15 cellular contexts compared by ENCODE assay signal in the genomic region with DNA sequence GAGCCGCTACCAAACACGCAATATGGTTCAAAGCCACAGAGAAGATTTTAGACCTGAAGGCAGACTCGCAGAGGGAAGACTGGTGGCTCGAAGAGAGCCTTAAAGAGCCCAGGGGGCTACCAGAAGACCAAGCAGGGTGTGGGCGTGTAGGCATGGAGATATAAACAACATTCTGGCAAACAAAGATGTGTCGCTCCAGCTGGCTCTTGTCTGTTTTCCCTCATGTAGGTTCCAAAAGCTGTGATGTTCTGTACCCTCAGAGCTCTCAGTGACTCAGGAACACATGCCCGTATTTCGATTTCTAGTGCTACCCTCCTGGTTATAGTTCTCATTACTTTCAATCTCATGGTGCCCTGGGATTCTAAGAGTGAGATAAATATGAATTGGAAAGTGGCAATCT. TPM values are rescaled to one million over a fixed set of nuclear protein-coding genes. Genes with fewer than 3 reads are reported as not detected.
DNase-seq lines count a peak whose midpoint lies in the region; ATAC-seq and TF ChIP-seq lines count a peak whose summit lies in the region.
"Had no signal": no experiment of that assay in that cellular context is flagged by ENCODE, and none has a peak within 500 bp of the region (broad histone marks: within the 10 kb centered on the region; RNA-seq: fewer than 3 reads in every experiment).

No MANE protein-coding gene starts in this region.

- ATAC-seq in Right ventricle myocardium inferior = peak; percentile 63
- ATAC-seq: esophagus mucosa, WTC11 had no signal

- no peak overlapping the region for H2AFZ ChIP-seq in hepatocyte
- H2AFZ ChIP-seq: parathyroid adenoma had no signal

- H3K36me3 ChIP-seq in hepatocyte (replicated peaks; ENCODE audit: insufficient read depth, low read depth) = no peaks in the 10 kb centered on the region
- H3K36me3 ChIP-seq in vagina = no peaks in the 10 kb centered on the region

- H3K27me3 ChIP-seq in hepatocyte (no peaks in the 10 kb centered on the region), vagina (no peaks in the 10 kb centered on the region)
- H3K27me3 ChIP-seq: spleen had no signal

- H3K9me3 ChIP-seq in hepatocyte (ENCODE audit: low read depth) (no peaks in the 10 kb centered on the region), vagina (no peaks in the 10 kb centered on the region)
- H3K9me3 ChIP-seq: spleen had no signal

- no peak overlapping the region for H3K4me3 Mint-ChIP-seq in activated naive CD8-positive, alpha-beta T cell
- H3K4me3 Mint-ChIP-seq: WTC11 had no signal

- H3K4me1 ChIP-seq in hepatocyte (ENCODE audit: insufficient read depth) (no peaks in the 10 kb centered on the region), vagina (peaks cover 30% of the 10 kb centered on the region)
- H3K4me1 ChIP-seq: parathyroid adenoma had no signal

- H3K27ac ChIP-seq in hepatocyte = no peak overlapping the region
- H3K27ac ChIP-seq in vagina = peak overlapping the region; percentile 9
- H3K27ac ChIP-seq: parathyroid adenoma had no signal

- TF ChIP-seq CTCF in hepatocyte (IDR thresholded peaks at IDR 0.05; ENCODE audit: poor library complexity) = no peak
- TF ChIP-seq CTCF in vagina (IDR thresholded peaks at IDR 0.05) = no peak

- H3K79me2 ChIP-seq in hepatocyte = no peaks in the 10 kb centered on the region
- H3K79me2 ChIP-seq: parathyroid adenoma had no signal

- H4K20me1 ChIP-seq in hepatocyte (ENCODE audit: insufficient read depth, poor library complexity, severe bottlenecking) = no peaks in the 10 kb centered on the region

- H3K27me3 Mint-ChIP-seq in activated naive CD8-positive, alpha-beta T cell = no peaks in the 10 kb centered on the region

- DNase-seq in Right ventricle myocardium inferior (ENCODE audit: missing footprints) (no peak), cardiac septum (ENCODE audit: low spot score) (no peak), hepatocyte (ENCODE audit: low spot score) (peak; percentile 10), vagina (ENCODE audit: extremely low spot score in 2 of 2) (no peak), NCI-H526 treated with DMSO at 0.1 percent for 48 hours (lab: John Stamatoyannopoulos, UW) (no peak), NCI-H1417 treated with DMSO at 0.1 percent for 48 hours (lab: John Stamatoyannopoulos, UW) (no peak)
- DNase-seq in activated effector memory CD4-positive, alpha-beta T cell treated with Interleukin-2 at 50 U/mL for 16 hours = no peak
- DNase-seq: activated CD8-positive, alpha-beta memory T cell treated with anti-CD3 and anti-CD28 coated beads, Interleukin-2, amount 50 U/mL, for 48 hours; DMS53; NCI-H1048; spleen had no signal

- H3K4me1 Mint-ChIP-seq in activated naive CD8-positive, alpha-beta T cell (ENCODE audit: low read depth) = peaks cover 91% of the 10 kb centered on the region

- H3K4me3 ChIP-seq in hepatocyte (no peak overlapping the region), vagina (no peak overlapping the region)
- H3K4me3 ChIP-seq: spleen had no signal

- H3K36me3 Mint-ChIP-seq in activated naive CD8-positive, alpha-beta T cell = peaks cover 22% of the 10 kb centered on the region
- H3K36me3 Mint-ChIP-seq: WTC11 had no signal

- TF ChIP-seq POLR2A in vagina (IDR thresholded peaks at IDR 0.05) = no peak

- H3K4me2 ChIP-seq in hepatocyte = no peak overlapping the region

- intact Hi-C loops in Right ventricle myocardium inferior (cut with DNase I) (no loop called here), cardiac septum (cut with DNase I) (no loop called here), vagina (cut with DNase I) (no loop called here)

- H3K9me2 ChIP-seq in hepatocyte (replicated peaks; ENCODE audit: insufficient read depth) = no peaks in the 10 kb centered on the region

- 84% methylated on average over 8 of the region's 8 CpGs for WGBS in hepatocyte (ENCODE audit: low lambda C conversion rate, missing lambda C conversion rate)

- H3K9me3 Mint-ChIP-seq in activated naive CD8-positive, alpha-beta T cell (ENCODE audit: low read depth) = no peaks in the 10 kb centered on the region
- H3K9me3 Mint-ChIP-seq: WTC11 had no signal

- peak overlapping the region; percentile 52 for H3K27ac Mint-ChIP-seq in activated naive CD8-positive, alpha-beta T cell
- H3K27ac Mint-ChIP-seq: WTC11 had no signal

RNA-seq across cellular contexts. Expression of gene DOCK10, which starts 44.5 kb away (rescaled TPM):
- total RNA-seq in Right ventricle myocardium inferior = 2.3 TPM
- total RNA-seq in cardiac septum = 2.6 TPM
- total RNA-seq in hepatocyte = 3.2 and 8.0 TPM in 2 replicates
- polyA plus RNA-seq in hepatocyte = 0.07 and 1.1 TPM in 2 replicates
- total RNA-seq in vagina = 9.8 TPM
